ENCODE assay signal across 1 cellular context in genomic region chr12:46921048-46921753, GRCh38.
TF ChIP-seq lines count a peak whose summit lies in the region.

No MANE protein-coding gene starts in this region.

TF ChIP-seq in HepG2, 621 proteins besides CTCF, POLR2A, EP300 and RAD21 (continued from another document):
- TF ChIP-seq GRHL1 (CRISPR knock-in tag; conservative IDR thresholded peaks at IDR 0.05) (no peak), ETS1 (CRISPR knock-in tag; IDR thresholded peaks at IDR 0.05) (no peak), ZNF770 (CRISPR knock-in tag; IDR thresholded peaks at IDR 0.05) (0 out of 2 replicates have a peak, but pooled peaks have one; percentile 16), HNRNPL (IDR thresholded peaks at IDR 0.05; ENCODE audit: low read depth, low read length) (no peak)
